ENCODE assay signal across 28 cellular contexts in the genomic region with DNA sequence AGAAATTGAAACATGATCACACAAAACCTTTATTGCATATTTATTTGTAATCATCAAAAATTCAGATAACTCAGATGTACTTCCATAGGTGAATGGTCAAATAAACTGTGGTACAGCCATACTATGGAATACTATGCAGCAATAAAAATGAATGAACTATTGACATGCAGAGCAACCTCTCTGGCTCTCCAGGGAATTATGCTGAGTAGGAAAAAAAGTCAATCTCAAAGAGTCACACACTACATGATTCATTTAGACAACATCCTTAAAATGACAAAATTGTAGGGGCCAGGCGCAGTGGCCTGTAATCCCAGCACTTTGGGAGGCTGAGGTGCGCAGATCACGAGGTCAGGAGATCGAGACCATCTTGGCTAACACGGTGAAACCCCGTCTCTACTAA. TPM values are rescaled to one million over a fixed set of nuclear protein-coding genes. Genes with fewer than 3 reads are reported as not detected.
"Had no signal": no experiment of that assay in that cellular context is flagged by ENCODE, and none has a peak within 500 bp of the region (broad histone marks: within the 10 kb centered on the region; RNA-seq: fewer than 3 reads in every experiment).

No MANE protein-coding gene starts in this region.

- H3K79me2 ChIP-seq: parathyroid adenoma had no signal

- H3K36me3 ChIP-seq: neural progenitor cell, ovary, stomach, thoracic aorta, thyroid gland, tibial nerve, upper lobe of left lung, vagina had no signal

- H3K9ac ChIP-seq: neural progenitor cell, parathyroid adenoma had no signal

- H3K27me3 ChIP-seq: neural progenitor cell, ovary, stomach, thyroid gland, tibial nerve, upper lobe of left lung, vagina had no signal

- H3K27ac ChIP-seq: neural progenitor cell, ovary, parathyroid adenoma, psoas muscle, skin epidermis, stomach, thoracic aorta, thyroid gland, tibial nerve, upper lobe of left lung, vagina had no signal

- ATAC-seq: naive thymus-derived CD4-positive, alpha-beta T cell; natural killer cell; psoas muscle; right cardiac atrium; sciatic nerve; stimulated activated effector memory CD8-positive, alpha-beta T cell treated with anti-CD3 and anti-CD28 coated beads, Interleukin-12 subunit alpha, Interleukin-12 subunit beta, amount 100 ng/mL, for 72 hours; stimulated activated naive B cell treated with anti-CD40 and anti-IgM and Interleukin-4, amounts not matched to agents 10 μg/mL and 1 μg/mL and 100 μg/mL, for 72 hours had no signal

- H3K4me1 ChIP-seq: neural progenitor cell, parathyroid adenoma, psoas muscle, stomach, thyroid gland, tibial nerve, upper lobe of left lung, vagina had no signal

- FAIRE-seq: urothelium cell line had no signal

- H3K4me3 ChIP-seq: neural progenitor cell, ovary, psoas muscle, skin epidermis, stomach, thoracic aorta, thyroid gland, tibial nerve, upper lobe of left lung, vagina had no signal

- H3K9me3 ChIP-seq: ovary, psoas muscle, thoracic aorta, thyroid gland, tibial nerve, upper lobe of left lung, vagina had no signal

- H3K4me2 ChIP-seq: neural progenitor cell had no signal

- DNase-seq: naive thymus-derived CD4-positive, alpha-beta T cell; natural killer cell; occipital lobe; ovary; posterior cingulate gyrus; psoas muscle; right cardiac atrium; stimulated activated CD4-positive, alpha-beta T cell treated with anti-CD3 and anti-CD28 coated beads, Interleukin-15, amount 100 ng/mL, for 24 hours; stimulated activated CD4-positive, alpha-beta T cell treated with anti-CD3 and anti-CD28 coated beads, Interleukin-2, amount 100 ng/mL, for 24 hours; stimulated activated CD4-positive, alpha-beta T cell treated with anti-CD3 and anti-CD28 coated beads, Interleukin-2, amount 100 ng/mL, for 48 hours; stimulated activated CD4-positive, alpha-beta T cell treated with anti-CD3 and anti-CD28 coated beads, Interleukin-4, amount 100 ng/mL, for 24 hours; stimulated activated naive B cell treated with anti-CD40 and anti-IgM and Interleukin-4, amounts not matched to agents 10 μg/mL and 1 μg/mL and 100 μg/mL, for 72 hours; stimulated activated naive CD4-positive, alpha-beta T cell treated with Interleukin-2 at 50 U/mL for 16 hours; stomach; thyroid gland; trophoblast cell; upper lobe of left lung had no signal

- H2AFZ ChIP-seq: neural progenitor cell, parathyroid adenoma had no signal

RNA-seq across cellular contexts. Expression of gene PRG4, which starts 25.0 kb away (rescaled TPM):
- total RNA-seq: natural killer cell, progenitor cell of endocrine pancreas, renal cortical epithelial cell had no signal
